15 cellular contexts compared by ENCODE assay signal in the genomic region with DNA sequence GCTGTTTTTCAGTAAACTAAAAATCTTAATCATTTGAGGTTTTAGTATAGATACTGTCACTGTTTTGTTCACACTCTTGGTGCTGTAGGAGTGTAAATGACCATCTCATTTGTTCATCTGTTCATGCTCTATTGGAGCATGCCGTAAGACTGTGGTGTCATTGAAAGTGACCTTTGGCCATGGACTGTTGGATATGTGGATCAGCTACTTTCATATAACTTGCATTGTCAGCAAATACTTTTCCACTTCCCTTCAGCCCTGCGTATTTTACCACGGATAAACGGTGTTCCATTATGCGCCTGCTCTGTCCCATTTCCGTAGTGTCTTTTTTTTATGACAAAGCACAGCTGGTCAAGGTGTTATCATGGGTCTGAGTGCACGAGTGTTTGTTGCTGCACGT.
"Had no signal": no experiment of that assay in that cellular context is flagged by ENCODE, and none has a peak within 500 bp of the region (broad histone marks: within the 10 kb centered on the region; RNA-seq: fewer than 3 reads in every experiment).

No MANE protein-coding gene starts in this region.

- H3K4me1 ChIP-seq: breast epithelium, neural progenitor cell had no signal

- H3K27me3 ChIP-seq: breast epithelium, dorsolateral prefrontal cortex, esophagus muscularis mucosa, left lung, neural progenitor cell, ovary had no signal

- H3K4me2 ChIP-seq: neural progenitor cell, smooth muscle cell had no signal

- H3K27ac ChIP-seq: breast epithelium, dorsolateral prefrontal cortex, esophagus muscularis mucosa, left lung, neural progenitor cell, ovary had no signal

- H3K27me3 Mint-ChIP-seq: activated CD4-positive, alpha-beta memory T cell treated with anti-CD3 and anti-CD28 coated beads for 36 hours; activated naive CD8-positive, alpha-beta T cell treated with anti-CD3 and anti-CD28 coated beads, Interleukin-2, amount 10 ng/mL, durations not matched to agents 7 days and 5 days; stimulated activated memory B cell treated with anti-CD40 and anti-IgM and Interleukin-4, amounts not matched to agents 10 μg/mL and 1 μg/mL and 100 μg/mL, for 72 hours had no signal

- H3K9me3 ChIP-seq: breast epithelium, esophagus muscularis mucosa, left lung, ovary had no signal

- H3K36me3 ChIP-seq: breast epithelium, ovary had no signal

- H3K36me3 Mint-ChIP-seq: stimulated activated memory B cell treated with anti-CD40 and anti-IgM and Interleukin-4, amounts not matched to agents 10 μg/mL and 1 μg/mL and 100 μg/mL, for 72 hours had no signal

- H3K27ac Mint-ChIP-seq: activated CD4-positive, alpha-beta memory T cell treated with anti-CD3 and anti-CD28 coated beads for 36 hours; activated naive CD8-positive, alpha-beta T cell treated with anti-CD3 and anti-CD28 coated beads, Interleukin-2, amount 10 ng/mL, durations not matched to agents 7 days and 5 days; immature natural killer cell; neural progenitor cell; stimulated activated memory B cell treated with anti-CD40 and anti-IgM and Interleukin-4, amounts not matched to agents 10 μg/mL and 1 μg/mL and 100 μg/mL, for 72 hours had no signal

- H3K4me3 Mint-ChIP-seq: activated CD4-positive, alpha-beta memory T cell treated with anti-CD3 and anti-CD28 coated beads for 36 hours; activated naive CD8-positive, alpha-beta T cell treated with anti-CD3 and anti-CD28 coated beads, Interleukin-2, amount 10 ng/mL, durations not matched to agents 7 days and 5 days; activated T-cell treated with anti-CD3 and anti-CD28 coated beads, Interleukin-2, amount 50 U/mL, for 4 hours; immature natural killer cell; neural progenitor cell; stimulated activated memory B cell treated with anti-CD40 and anti-IgM and Interleukin-4, amounts not matched to agents 10 μg/mL and 1 μg/mL and 100 μg/mL, for 72 hours had no signal

- H3K9ac ChIP-seq: neural progenitor cell had no signal

- ATAC-seq: activated T-cell treated with anti-CD3 and anti-CD28 coated beads, Interleukin-2, amount 50 U/mL, for 4 hours; left lung; stimulated activated memory B cell treated with anti-CD40 and anti-IgM and Interleukin-4, amounts not matched to agents 10 μg/mL and 1 μg/mL and 100 μg/mL, for 72 hours had no signal

- H3K4me3 ChIP-seq: breast epithelium, dorsolateral prefrontal cortex, esophagus muscularis mucosa, left lung, neural progenitor cell, ovary, smooth muscle cell had no signal

- H2AFZ ChIP-seq: neural progenitor cell had no signal

- DNase-seq: activated CD4-positive, alpha-beta memory T cell treated with anti-CD3 and anti-CD28 coated beads for 36 hours; activated naive CD8-positive, alpha-beta T cell treated with anti-CD3 and anti-CD28 coated beads, Interleukin-2, amount 10 ng/mL, durations not matched to agents 7 days and 5 days; activated T-cell treated with anti-CD3 and anti-CD28 coated beads, Interleukin-2, amount 50 U/mL, for 4 hours; anterior cingulate cortex; dorsolateral prefrontal cortex; glutamatergic neuron; immature natural killer cell; left lung; mesendoderm; ovary had no signal

- H3K9me3 Mint-ChIP-seq: activated CD4-positive, alpha-beta memory T cell treated with anti-CD3 and anti-CD28 coated beads for 36 hours; activated naive CD8-positive, alpha-beta T cell treated with anti-CD3 and anti-CD28 coated beads, Interleukin-2, amount 10 ng/mL, durations not matched to agents 7 days and 5 days; activated T-cell treated with anti-CD3 and anti-CD28 coated beads, Interleukin-2, amount 50 U/mL, for 4 hours; immature natural killer cell; neural progenitor cell; stimulated activated memory B cell treated with anti-CD40 and anti-IgM and Interleukin-4, amounts not matched to agents 10 μg/mL and 1 μg/mL and 100 μg/mL, for 72 hours had no signal

- H3K4me1 Mint-ChIP-seq: immature natural killer cell; neural progenitor cell; stimulated activated memory B cell treated with anti-CD40 and anti-IgM and Interleukin-4, amounts not matched to agents 10 μg/mL and 1 μg/mL and 100 μg/mL, for 72 hours had no signal
